ENCODE assay signal across 21 cellular contexts in genomic region chr15:25712192-25712960, GRCh38.
DNase-seq lines count a peak whose midpoint lies in the region; ATAC-seq and TF ChIP-seq lines count a peak whose summit lies in the region.
"Had no signal": no experiment of that assay in that cellular context is flagged by ENCODE, and none has a peak within 500 bp of the region (broad histone marks: within the 10 kb centered on the region; RNA-seq: fewer than 3 reads in every experiment).

No MANE protein-coding gene starts in this region.

- peaks cover 0 to 6% (median 0%) of the 10 kb centered on the region in 9 donors for H3K36me3 ChIP-seq in heart right ventricle

- no peaks in the 10 kb centered on the region for H3K9me3 Mint-ChIP-seq in chondrocyte (ENCODE audit: low read depth)
- H3K9me3 Mint-ChIP-seq: CD4-positive, alpha-beta memory T cell had no signal

- no peak for TF ChIP-seq CTCF in heart right ventricle (IDR thresholded peaks at IDR 0.05)
- no peak for TF ChIP-seq CTCF in chondrocyte (IDR thresholded peaks at IDR 0.05)

- peaks cover 34% of the 10 kb centered on the region for H3K4me1 Mint-ChIP-seq in chondrocyte (ENCODE audit: low read depth)

- no peak overlapping the region for H3K4me3 ChIP-seq in heart right ventricle
- H3K4me3 ChIP-seq: SJSA1 had no signal

- H3K4me3 Mint-ChIP-seq in chondrocyte (ENCODE audit: unreplicated experiment): no peak overlapping the region
- H3K4me3 Mint-ChIP-seq: CD4-positive, alpha-beta memory T cell had no signal

- no peaks in the 10 kb centered on the region for H3K27me3 Mint-ChIP-seq in chondrocyte (ENCODE audit: low read depth)
- H3K27me3 Mint-ChIP-seq: CD4-positive, alpha-beta memory T cell had no signal

- no peak overlapping the region for H3K27ac ChIP-seq in heart right ventricle
- H3K27ac ChIP-seq: SJSA1 had no signal

- WGBS in heart right ventricle, 2 donors: 92 to 97% methylated on average over 9 of the region's 9 CpGs

- peak overlapping the region; percentile 65 for H3K27ac Mint-ChIP-seq in chondrocyte (ENCODE audit: unreplicated experiment)

- H3K27me3 ChIP-seq in heart right ventricle: no peaks in the 10 kb centered on the region
- H3K27me3 ChIP-seq: SJSA1 had no signal

- peak; percentile 67 for DNase-seq in cardiac septum (ENCODE audit: low spot score)
- DNase-seq in heart right ventricle: no peak
- DNase-seq in chondrocyte (ENCODE audit: low spot score): peak; percentile 54
- peak; percentile 69 for DNase-seq in mesenteric fat pad (ENCODE audit: low spot score)
- DNase-seq in SIG-M5 treated with dmso at 0.1 percent for 504 hours (lab: John Stamatoyannopoulos, UW; ENCODE audit: unreplicated experiment): no peak
- no peak for DNase-seq in Kasumi-1 (lab: John Stamatoyannopoulos, UW)
- DNase-seq: C1 segment of cervical spinal cord; CD4-positive, alpha-beta memory T cell; Karpas-422; MV-4-11; NCI-H1105; NCI-H1436 treated with DMSO at 0.1 percent for 48 hours; NCI-H187 treated with DMSO at 0.1 percent for 48 hours; NCI-H524; NCI-H774; NK-92 treated with Interleukin-12 subunit alpha and Interleukin-12 subunit beta, amount 100 ng/mL, for 24 hours; PC-3 had no signal

- H3K4me1 ChIP-seq in heart right ventricle: no peaks in the 10 kb centered on the region
- H3K4me1 ChIP-seq: Caco-2, SJSA1 had no signal

- ATAC-seq in heart right ventricle (no peak), HG03097 (IDR thresholded peaks at IDR 0.05; ENCODE audit: low FRiP score, unreplicated experiment) (no peak)
- ATAC-seq: PC-3, Right ventricle myocardium inferior had no signal

- intact Hi-C loops in cardiac septum (cut with DNase I) (no loop called here), heart right ventricle (cut with DNase I) (no loop called here)

- no peaks in the 10 kb centered on the region for H3K9me3 ChIP-seq in heart right ventricle
- H3K9me3 ChIP-seq: Caco-2, SJSA1 had no signal

- H3K36me3 Mint-ChIP-seq in chondrocyte (ENCODE audit: low read depth): peaks cover 41% of the 10 kb centered on the region

Comparison
In these comparisons a context has a peak if more than half of its experiments do, and no peak if none do; other contexts are left out.
1. DNase-seq: peak in cardiac septum (single experiment), chondrocyte (single experiment) and mesenteric fat pad (single experiment); none in heart right ventricle (0 of 2), SIG-M5 treated with dmso at 0.1 percent for 504 hours (single experiment) and Kasumi-1 (0 of 2).